Comparison of ENCODE assay signal across 13 cellular contexts in genomic region chr14:101970830-101971400, GRCh38. TPM values are rescaled to one million over a fixed set of nuclear protein-coding genes. Genes with fewer than 3 reads are reported as not detected.
DNase-seq lines count a peak whose midpoint lies in the region; ATAC-seq and TF ChIP-seq lines count a peak whose summit lies in the region.
"Had no signal": no experiment of that assay in that cellular context is flagged by ENCODE, and none has a peak within 500 bp of the region (broad histone marks: within the 10 kb centered on the region; RNA-seq: fewer than 3 reads in every experiment).

No MANE protein-coding gene starts in this region.

- H3K9me3 ChIP-seq in OCI-LY1 (ENCODE audit: low read length) (no peaks in the 10 kb centered on the region), psoas muscle (no peaks in the 10 kb centered on the region)

- H3K9me2 ChIP-seq in OCI-LY1 (ENCODE audit: low read depth, low read length) = no peaks in the 10 kb centered on the region

- TF ChIP-seq CTCF in C4-2B (conservative IDR thresholded peaks at IDR 0.05) = no peak
- no peak for TF ChIP-seq CTCF in OCI-LY1 (IDR thresholded peaks at IDR 0.05; ENCODE audit: low read length)
- no peak for TF ChIP-seq CTCF in psoas muscle (IDR thresholded peaks at IDR 0.05)

- H3K4me2 ChIP-seq in OCI-LY1 (ENCODE audit: low read length) = peak overlapping the region; percentile 40; the same call in 1 of the 2 replicates
- H3K4me2 ChIP-seq: KMS-11 had no signal

- H4K20me1 ChIP-seq in OCI-LY1 (ENCODE audit: insufficient read depth, low read length) = no peaks in the 10 kb centered on the region

- H3K36me3 ChIP-seq in OCI-LY1 (ENCODE audit: insufficient read depth, low read length) (peaks cover 9% of the 10 kb centered on the region; the same call in 1 of the 2 replicates), psoas muscle (ENCODE audit: insufficient read depth in 1 of 2, low read depth in 1 of 2) (peaks cover 0 to 11% of the 10 kb centered on the region in 2 donors)

- peak overlapping the region; percentile 8 for H3K27ac ChIP-seq in C4-2B
- H3K27ac ChIP-seq in OCI-LY1 (ENCODE audit: low read depth, low read length, poor library complexity, severe bottlenecking) = peak overlapping the region; percentile 94
- peak overlapping the region; percentile 95 for H3K27ac ChIP-seq in epithelial cell of prostate
- peak overlapping the region; percentile 20 for H3K27ac ChIP-seq in psoas muscle
- H3K27ac ChIP-seq: KMS-11 had no signal

- no peak for DNase-seq in epithelial cell of prostate (ENCODE audit: low read depth, low spot score)
- no peak for DNase-seq in psoas muscle
- no peak for DNase-seq in NCI-H510A (lab: John Stamatoyannopoulos, UW)
- DNase-seq in AML-193 (lab: John Stamatoyannopoulos, UW) = no peak
- DNase-seq in effector CD8-positive, alpha-beta T cell (lab: John Stamatoyannopoulos, UW) = no peak
- DNase-seq: activated CD4-positive, alpha-beta T cell treated with anti-CD3 and anti-CD28 coated beads for 36 hours; amygdala; NCI-H187; NCI-H524 treated with DMSO at 0.1 percent for 48 hours had no signal

- ATAC-seq in psoas muscle (no peak), HG03139 (IDR thresholded peaks at IDR 0.05; ENCODE audit: unreplicated experiment) (no peak)
- ATAC-seq: activated CD4-positive, alpha-beta T cell treated with anti-CD3 and anti-CD28 coated beads for 36 hours had no signal

- intact Hi-C loops in psoas muscle (cut with DNase I) = no loop called here

- H3K79me2 ChIP-seq in OCI-LY1 (ENCODE audit: insufficient read depth, low read length) = peaks cover 76% of the 10 kb centered on the region

- H3K27me3 ChIP-seq in OCI-LY1 (ENCODE audit: insufficient read depth, low read length) (no peaks in the 10 kb centered on the region), psoas muscle (ENCODE audit: insufficient read depth in 3 of 3, low read length in 2 of 3) (no peaks in the 10 kb centered on the region)

- no peak overlapping the region for H2AFZ ChIP-seq in OCI-LY1 (ENCODE audit: low read length)

- H3K4me1 ChIP-seq in OCI-LY1 (ENCODE audit: insufficient read depth, low read length, severe bottlenecking) (peaks cover 57% of the 10 kb centered on the region), psoas muscle (peaks cover 52% of the 10 kb centered on the region)

- H3F3A ChIP-seq in OCI-LY1 (ENCODE audit: insufficient read depth, low read length) = no peaks in the 10 kb centered on the region; the same call in 1 of the 2 replicates

- peak overlapping the region; percentile 22; the same call in 1 of the 2 replicates for H3K9ac ChIP-seq in OCI-LY1 (ENCODE audit: low read length)
- H3K9ac ChIP-seq: KMS-11 had no signal

- H3K4me3 ChIP-seq in OCI-LY1 (ENCODE audit: low read depth, low read length, poor library complexity, severe bottlenecking) = no peak overlapping the region
- no peak overlapping the region for H3K4me3 ChIP-seq in psoas muscle

- 67 to 82% (median 74%) methylated on average over 9 to 11 of the region's 11 CpGs for WGBS in psoas muscle, 3 donors

RNA-seq across cellular contexts. Expression of gene DYNC1H1, which starts 6.5 kb away (rescaled TPM):
- 100 to 1,000 TPM; 332 to 634 (median 549) TPM for total RNA-seq in psoas muscle
- polyA plus RNA-seq in psoas muscle = 100 to 1,000 TPM; 117 to 306 (median 228) TPM

Comparison
In these comparisons a context has a peak if more than half of its experiments do, and no peak if none do; other contexts are left out.
1. H3K27ac ChIP-seq: peak in every context shown above with its lines; median percentile 95 in epithelial cell of prostate; 94 in OCI-LY1; 20 in psoas muscle; 8 in C4-2B.